15 cellular contexts compared by ENCODE assay signal in the genomic region with DNA sequence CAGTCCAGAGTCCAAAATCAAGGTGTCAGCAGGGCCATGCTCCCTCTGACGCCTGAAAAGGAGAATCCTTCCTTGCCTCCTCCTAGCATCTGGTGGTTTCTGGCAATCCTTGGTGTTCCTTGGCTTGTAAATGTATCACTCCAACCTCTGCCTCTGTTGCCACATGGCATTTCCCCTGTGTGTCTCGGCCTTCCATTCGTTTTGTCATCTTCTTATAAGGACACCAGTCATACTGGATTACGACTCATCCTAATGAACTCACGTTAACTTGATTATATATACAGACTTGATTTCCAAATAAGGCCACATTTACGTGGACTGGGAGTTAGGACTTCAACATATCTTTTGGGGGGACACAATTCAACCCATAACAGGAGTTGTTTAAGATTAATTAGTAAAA. TPM values are rescaled to one million over a fixed set of nuclear protein-coding genes. Genes with fewer than 3 reads are reported as not detected.
DNase-seq lines count a peak whose midpoint lies in the region; ATAC-seq and TF ChIP-seq lines count a peak whose summit lies in the region.
"Had no signal": no experiment of that assay in that cellular context is flagged by ENCODE, and none has a peak within 500 bp of the region (broad histone marks: within the 10 kb centered on the region; RNA-seq: fewer than 3 reads in every experiment).

No MANE protein-coding gene starts in this region.

- H3K9me3 Mint-ChIP-seq in WTC11: peaks cover 7% of the 10 kb centered on the region

- peaks cover 28% of the 10 kb centered on the region for H3K4me1 Mint-ChIP-seq in WTC11

- no peaks in the 10 kb centered on the region; the same call in 1 of the 2 replicates for H3K36me3 Mint-ChIP-seq in WTC11

- RAD21 ChIA-PET in HCT116 (lab: Charles Lee; ENCODE audit: low non-redundant PET in 1 of 2, low total read pairs in 2 of 2, uncharacterized antibody in 2 of 2, unreplicated experiment in 2 of 2): no interaction called here

- H3K4me3 ChIP-seq in HCT116 (replicated peaks in 1 of 2; ENCODE audit: low read depth in 1 of 2, low read length in 2 of 2): no peak overlapping the region
- H3K4me3 ChIP-seq: GM23338 had no signal

- H3K9me2 ChIP-seq in HCT116 (ENCODE audit: insufficient read depth): no peaks in the 10 kb centered on the region

- H2AFZ ChIP-seq in HCT116 (ENCODE audit: low read depth, low read length, poor library complexity, severe bottlenecking): peak overlapping the region; percentile 75
- H2AFZ ChIP-seq: GM23338 had no signal

- TF ChIP-seq CTCF in HCT116 (IDR thresholded peaks at IDR 0.05 in 2 of 3, conservative IDR thresholded peaks at IDR 0.05 in 1 of 3; ENCODE audit: borderline replicate concordance in 1 of 3, insufficient read depth in 1 of 3, low read depth in 2 of 3, low read length in 2 of 3) (no peak), WTC11 (IDR thresholded peaks at IDR 0.05) (no peak), GM13976 (IDR thresholded peaks at IDR 0.05; ENCODE audit: borderline replicate concordance, control extremely low read depth, extremely low read depth, insufficient read depth, missing control alignments) (no peak)

- no peaks in the 10 kb centered on the region for H4K20me1 ChIP-seq in HCT116 (ENCODE audit: insufficient read depth)

- H3K9me3 ChIP-seq in HCT116 (ENCODE audit: control insufficient read depth in 1 of 2, insufficient read depth in 1 of 2, low read depth in 1 of 2, low read length in 2 of 2): no peaks in the 10 kb centered on the region

- peaks cover 42 to 68% of the 10 kb centered on the region in 2 experiments for H3K4me1 ChIP-seq in HCT116 (ENCODE audit: control insufficient read depth in 1 of 2, insufficient read depth in 2 of 2, low read length in 2 of 2)

- CTCF ChIA-PET in HCT116 (lab: Charles Lee) (no interaction called here), WTC11 (lab: Charles Lee) (no interaction called here)

- BruUV-seq in HCT116 (replicated peaks; lab: Mats Ljungman, UMichigan): no TSS peak

- no peaks in the 10 kb centered on the region for H3K79me2 ChIP-seq in HCT116 (ENCODE audit: insufficient read depth, low read length)

- no peaks in the 10 kb centered on the region; the same call in 1 of the 2 replicates for H3K27me3 Mint-ChIP-seq in WTC11 (ENCODE audit: low read depth)

- no peak overlapping the region for H3K27ac ChIP-seq in HCT116 (ENCODE audit: low read depth, low read length)
- H3K27ac ChIP-seq: 22Rv1, C4-2B had no signal

- H3K4me2 ChIP-seq in HCT116 (ENCODE audit: low read length): peak overlapping the region; percentile 29
- H3K4me2 ChIP-seq: GM23338 had no signal

- intact Hi-C loops in HCT116 (cut with micrococcal nuclease): loop anchor here (10.0 kb wide), 1 partner anchor 629 kb away; no protein-coding TSS in a partner anchor

- ATAC-seq in HCT116 (no peak), WTC11 (no peak)
- ATAC-seq: GM23338 had no signal

- POLR2A ChIA-PET in HCT116 (lab: Charles Lee) (no interaction called here), WTC11 (lab: Charles Lee) (no interaction called here)

- TF ChIP-seq POLR2A in HCT116 (IDR thresholded peaks at IDR 0.05; ENCODE audit: borderline replicate concordance, extremely low read depth, insufficient read depth, insufficient read length): no peak

- DNase-seq in DMS 273 (lab: John Stamatoyannopoulos, UW; ENCODE audit: unreplicated experiment) (peak; percentile 33), DMS 273 treated with DMSO at 0.1 percent for 48 hours (lab: John Stamatoyannopoulos, UW) (no peak), HCT116 (ENCODE audit: low read depth, low spot score) (no peak), RPMI7951 (ENCODE audit: low read depth) (peak; percentile 42), fibroblast of gingiva (ENCODE audit: low read depth) (peak; percentile 72), WTC11 (ENCODE audit: low spot score) (no peak), GM13976 (ENCODE audit: low spot score) (no peak), GM19240 (ENCODE audit: insufficient read length, low spot score) (no peak)
- DNase-seq: Kasumi-1, NCI-H1417, NCI-H1930, NCI-H2171 had no signal

- no peak overlapping the region for H3K4me3 Mint-ChIP-seq in WTC11
- H3K4me3 Mint-ChIP-seq: GM23338 had no signal

- in situ Hi-C loops in GM13976 (cut with MboI; ENCODE audit: low sequenced_read_pairs, unreplicated experiment): no loop called here

- H3K27me3 ChIP-seq in HCT116 (ENCODE audit: insufficient read depth, low read length): no peaks in the 10 kb centered on the region

- H3K9ac ChIP-seq in HCT116 (ENCODE audit: low read length): 0 out of 2 replicates have a peak overlapping the region, but pooled peaks have one; percentile 5

- no peak for TF ChIP-seq RAD21 in HCT116 (IDR thresholded peaks at IDR 0.05; ENCODE audit: low read depth)

- no peaks in the 10 kb centered on the region for H3K36me3 ChIP-seq in HCT116 (ENCODE audit: control insufficient read depth in 1 of 2, insufficient read depth in 2 of 2, low read length in 2 of 2)

- no peak overlapping the region for H3K27ac Mint-ChIP-seq in WTC11
- H3K27ac Mint-ChIP-seq: GM23338 had no signal

TF ChIP-seq in HCT116, 20 proteins besides CTCF, POLR2A, EP300 and RAD21:
- TF ChIP-seq CBX3 (IDR thresholded peaks at IDR 0.05; ENCODE audit: low read depth) (no peak), EGR1 (IDR thresholded peaks at IDR 0.05; ENCODE audit: low read depth) (no peak), SP1 (IDR thresholded peaks at IDR 0.05; ENCODE audit: low read depth) (no peak), EZH2 (IDR thresholded peaks at IDR 0.05) (no peak)

TF ChIP-seq in WTC11, 78 proteins besides CTCF, POLR2A, EP300 and RAD21:
- no peak for TF ChIP-seq OVOL2 (CRISPR knock-in tag; IDR thresholded peaks at IDR 0.05; ENCODE audit: borderline replicate concordance)
- TF ChIP-seq, protein P1, sequence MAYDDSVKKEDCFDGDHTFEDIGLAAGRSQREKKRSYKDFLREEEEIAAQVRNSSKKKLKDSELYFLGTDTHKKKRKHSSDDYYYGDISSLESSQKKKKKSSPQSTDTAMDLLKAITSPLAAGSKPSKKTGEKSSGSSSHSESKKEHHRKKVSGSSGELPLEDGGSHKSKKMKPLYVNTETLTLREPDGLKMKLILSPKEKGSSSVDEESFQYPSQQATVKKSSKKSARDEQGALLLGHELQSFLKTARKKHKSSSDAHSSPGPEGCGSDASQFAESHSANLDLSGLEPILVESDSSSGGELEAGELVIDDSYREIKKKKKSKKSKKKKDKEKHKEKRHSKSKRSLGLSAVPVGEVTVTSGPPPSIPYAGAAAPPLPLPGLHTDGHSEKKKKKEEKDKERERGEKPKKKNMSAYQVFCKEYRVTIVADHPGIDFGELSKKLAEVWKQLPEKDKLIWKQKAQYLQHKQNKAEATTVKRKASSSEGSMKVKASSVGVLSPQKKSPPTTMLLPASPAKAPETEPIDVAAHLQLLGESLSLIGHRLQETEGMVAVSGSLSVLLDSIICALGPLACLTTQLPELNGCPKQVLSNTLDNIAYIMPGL (CRISPR knock-in tag; IDR thresholded peaks at IDR 0.05): no peak
- TF ChIP-seq MAX (CRISPR knock-in tag; IDR thresholded peaks at IDR 0.05): no peak
- TF ChIP-seq, protein P2, sequence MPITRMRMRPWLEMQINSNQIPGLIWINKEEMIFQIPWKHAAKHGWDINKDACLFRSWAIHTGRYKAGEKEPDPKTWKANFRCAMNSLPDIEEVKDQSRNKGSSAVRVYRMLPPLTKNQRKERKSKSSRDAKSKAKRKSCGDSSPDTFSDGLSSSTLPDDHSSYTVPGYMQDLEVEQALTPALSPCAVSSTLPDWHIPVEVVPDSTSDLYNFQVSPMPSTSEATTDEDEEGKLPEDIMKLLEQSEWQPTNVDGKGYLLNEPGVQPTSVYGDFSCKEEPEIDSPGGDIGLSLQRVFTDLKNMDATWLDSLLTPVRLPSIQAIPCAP (CRISPR knock-in tag; IDR thresholded peaks at IDR 0.05): no peak
- TF ChIP-seq, protein P3, sequence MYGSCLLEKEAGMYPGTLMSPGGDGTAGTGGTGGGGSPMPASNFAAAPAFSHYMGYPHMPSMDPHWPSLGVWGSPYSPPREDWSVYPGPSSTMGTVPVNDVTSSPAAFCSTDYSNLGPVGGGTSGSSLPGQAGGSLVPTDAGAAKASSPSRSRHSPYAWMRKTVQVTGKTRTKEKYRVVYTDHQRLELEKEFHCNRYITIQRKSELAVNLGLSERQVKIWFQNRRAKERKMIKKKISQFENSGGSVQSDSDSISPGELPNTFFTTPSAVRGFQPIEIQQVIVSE (CRISPR knock-in tag; IDR thresholded peaks at IDR 0.05; ENCODE audit: borderline replicate concordance): no peak
- TF ChIP-seq JAZF1 (CRISPR knock-in tag; IDR thresholded peaks at IDR 0.05): no peak
- TF ChIP-seq PRRX2 (CRISPR knock-in tag; IDR thresholded peaks at IDR 0.05): no peak
- no peak for TF ChIP-seq FOXK1 (CRISPR knock-in tag; IDR thresholded peaks at IDR 0.05)
- no peak for TF ChIP-seq ZNF138 (CRISPR knock-in tag; conservative IDR thresholded peaks at IDR 0.05)
- TF ChIP-seq NR3C1 (CRISPR knock-in tag; conservative IDR thresholded peaks at IDR 0.05; ENCODE audit: low read depth): no peak
- TF ChIP-seq JUN (CRISPR knock-in tag; IDR thresholded peaks at IDR 0.05): no peak
- TF ChIP-seq ATF1 (CRISPR knock-in tag; IDR thresholded peaks at IDR 0.05): no peak
- TF ChIP-seq MXD4 (CRISPR knock-in tag; IDR thresholded peaks at IDR 0.05; ENCODE audit: borderline replicate concordance): no peak
- TF ChIP-seq ETV6 (CRISPR knock-in tag; IDR thresholded peaks at IDR 0.05): no peak
- TF ChIP-seq ZBTB21 (CRISPR knock-in tag; IDR thresholded peaks at IDR 0.05; ENCODE audit: borderline replicate concordance): no peak
- TF ChIP-seq ZSCAN18 (CRISPR knock-in tag; IDR thresholded peaks at IDR 0.05): no peak

RNA-seq across cellular contexts. Expression of gene PMAIP1, which starts 15.8 kb away (rescaled TPM):
- total RNA-seq in HCT116 (2021; ENCODE audit: unreplicated experiment) (66.7 TPM), WTC11 (2021) (152 to 162 TPM (median 161 TPM) in 3 replicates)
- 29.9 and 33.4 TPM in 2 replicates for polyA plus RNA-seq in HCT116 (2012)
- total RNA-seq in RPMI7951 (2014; rRNA removed; shearing (Covaris generic)): 43.7 and 50.3 TPM in 2 replicates

Comparison
In these comparisons a context has a peak if more than half of its experiments do, and no peak if none do; other contexts are left out.
1. DNase-seq: peak in DMS 273 (single experiment), RPMI7951 (single experiment) and fibroblast of gingiva (single experiment); none in DMS 273 treated with DMSO at 0.1 percent for 48 hours (single experiment), HCT116 (single experiment), WTC11 (single experiment), GM13976 (single experiment) and GM19240 (single experiment).